In the genomic region with DNA sequence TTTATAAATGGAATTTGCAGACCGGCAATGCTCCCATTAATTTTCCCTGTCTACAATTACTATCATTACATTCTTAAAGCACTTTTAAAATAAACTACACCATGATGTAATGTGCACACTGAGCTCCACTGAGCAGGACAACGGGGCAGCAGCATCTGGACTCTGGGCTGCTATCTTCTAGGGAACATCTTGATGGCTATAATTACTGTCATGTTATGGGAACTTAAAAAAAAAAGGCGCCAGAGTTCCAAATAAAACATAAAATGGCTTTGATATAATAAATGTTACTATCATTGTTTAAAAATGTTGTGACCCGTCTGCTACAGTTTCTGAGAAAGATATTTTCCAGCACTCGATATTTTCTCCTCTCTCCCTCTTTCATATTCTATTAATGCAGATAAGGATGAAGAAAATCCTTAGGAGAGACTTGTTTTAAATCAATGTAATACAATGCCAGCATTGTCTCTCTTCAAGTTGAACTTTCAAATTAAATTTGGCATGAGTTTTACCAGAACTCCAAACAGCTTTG, we compare ENCODE assay signal across 20 cellular contexts.
"Had no signal": no experiment of that assay in that cellular context is flagged by ENCODE, and none has a peak within 500 bp of the region (broad histone marks: within the 10 kb centered on the region; RNA-seq: fewer than 3 reads in every experiment).

No MANE protein-coding gene starts in this region.

- ATAC-seq: activated CD8-positive, alpha-beta memory T cell treated with anti-CD3 and anti-CD28 coated beads, Interleukin-2, amount 10 ng/mL, durations not matched to agents 7 days and 5 days had no signal

- DNase-seq: activated CD4-positive, alpha-beta T cell treated with anti-CD3 and anti-CD28 coated beads for 1 hour; activated CD4-positive, alpha-beta T cell treated with anti-CD3 and anti-CD28 coated beads, Interleukin-2, amount 50 U/mL, for 48 hours; activated CD8-positive, alpha-beta memory T cell treated with anti-CD3 and anti-CD28 coated beads, Interleukin-2, amount 10 ng/mL, durations not matched to agents 7 days and 5 days; activated naive CD4-positive, alpha-beta T cell treated with anti-CD3 and anti-CD28 coated beads for 36 hours; activated T-cell treated with anti-CD3 and anti-CD28 coated beads, Interleukin-2, amount 50 U/mL, for 1 hour; endodermal cell; glutamatergic neuron; kidney glomerular epithelial cell; naive B cell; retina; stimulated activated CD4-positive, alpha-beta T cell treated with anti-CD3 and anti-CD28 coated beads, Interleukin-15, amount 100 ng/mL, for 24 hours; stimulated activated CD4-positive, alpha-beta T cell treated with anti-CD3 and anti-CD28 coated beads, Interleukin-4, amount 100 ng/mL, for 1 hour; stimulated activated naive CD4-positive, alpha-beta T cell treated with Interleukin-2 at 50 U/mL for 16 hours; substantia nigra; T-helper 1 cell; trophoblast cell had no signal

- H3K4me3 ChIP-seq: lung, SK-N-MC had no signal

- FAIRE-seq: astrocyte, bronchial epithelial cell had no signal

- H3K27ac ChIP-seq: SK-N-MC had no signal
